ENCODE assay signal across 16 cellular contexts in genomic region chr14:52286659-52287649, GRCh38. TPM values are rescaled to one million over a fixed set of nuclear protein-coding genes. Genes with fewer than 3 reads are reported as not detected.
DNase-seq lines count a peak whose midpoint lies in the region; ATAC-seq and TF ChIP-seq lines count a peak whose summit lies in the region.
"Had no signal": no experiment of that assay in that cellular context is flagged by ENCODE, and none has a peak within 500 bp of the region (broad histone marks: within the 10 kb centered on the region; RNA-seq: fewer than 3 reads in every experiment).

No MANE protein-coding gene starts in this region.

- 39 to 52% methylated on average over 4 of the region's 4 CpGs for WGBS in esophagus squamous epithelium, 2 donors

- CTCF ChIA-PET in CD4-positive, alpha-beta memory T cell (lab: Charles Lee; ENCODE audit: partially characterized antibody), result interaction anchor here (0.7 to 1.9 kb wide), 5 partner anchors 13 to 195 kb away, joined by 3 to 9 read pairs (median 3); no protein-coding TSS in a partner anchor

- peaks cover 38% of the 10 kb centered on the region for H3K4me1 ChIP-seq in CD4-positive, alpha-beta memory T cell (ENCODE audit: insufficient read depth, low read length)
- no peaks in the 10 kb centered on the region for H3K4me1 ChIP-seq in esophagus squamous epithelium
- H3K4me1 ChIP-seq: BLaER1, psoas muscle had no signal

- no peak for TF ChIP-seq CTCF in esophagus squamous epithelium (IDR thresholded peaks at IDR 0.05)

- no peaks in the 10 kb centered on the region for H3K36me3 ChIP-seq in CD4-positive, alpha-beta memory T cell (ENCODE audit: insufficient read depth, low read length)
- no peaks in the 10 kb centered on the region for H3K36me3 ChIP-seq in esophagus squamous epithelium
- H3K36me3 ChIP-seq: BLaER1 had no signal

- no peaks in the 10 kb centered on the region for H3K36me3 Mint-ChIP-seq in CD4-positive, alpha-beta memory T cell
- H3K36me3 Mint-ChIP-seq in activated T-helper 17 cell treated with anti-CD3 and anti-CD28 coated beads, Interleukin-2, amount 50 U/mL, for 72 hours (ENCODE audit: low read depth), result no peaks in the 10 kb centered on the region
- H3K36me3 Mint-ChIP-seq: brain had no signal

- peak; percentile 49 for ATAC-seq in activated T-helper 17 cell treated with anti-CD3 and anti-CD28 coated beads, Interleukin-2, amount 50 U/mL, for 72 hours (replicated peaks)
- ATAC-seq in GM21737 (IDR thresholded peaks at IDR 0.05; ENCODE audit: unreplicated experiment), result no peak
- ATAC-seq in HG03280 (IDR thresholded peaks at IDR 0.05; ENCODE audit: unreplicated experiment), result no peak
- ATAC-seq: K562, left ventricle myocardium superior, psoas muscle had no signal

- no peaks in the 10 kb centered on the region for H3K27me3 Mint-ChIP-seq in CD4-positive, alpha-beta memory T cell
- H3K27me3 Mint-ChIP-seq in activated T-helper 17 cell treated with anti-CD3 and anti-CD28 coated beads, Interleukin-2, amount 50 U/mL, for 72 hours, result no peaks in the 10 kb centered on the region

- peak overlapping the region in 7 of 8 donors; percentile 54 to 82 (median 78) for H3K4me3 Mint-ChIP-seq in CD4-positive, alpha-beta memory T cell
- H3K4me3 Mint-ChIP-seq in activated T-helper 17 cell treated with anti-CD3 and anti-CD28 coated beads, Interleukin-2, amount 50 U/mL, for 72 hours, result peak overlapping the region; percentile 58

- POLR2A ChIA-PET in CD4-positive, alpha-beta memory T cell (lab: Charles Lee; ENCODE audit: partially characterized antibody), result no interaction called here

- H3K4me3 ChIP-seq in CD4-positive, alpha-beta memory T cell (ENCODE audit: low read length in 2 of 2), result peak overlapping the region in 1 of 2 donors; percentile 7
- no peak overlapping the region for H3K4me3 ChIP-seq in esophagus squamous epithelium
- H3K4me3 ChIP-seq: BLaER1, K562, psoas muscle had no signal

- peaks cover 0 to 8% (median 5%) of the 10 kb centered on the region in 8 donors for H3K9me3 Mint-ChIP-seq in CD4-positive, alpha-beta memory T cell
- peaks cover 7% of the 10 kb centered on the region for H3K9me3 Mint-ChIP-seq in activated T-helper 17 cell treated with anti-CD3 and anti-CD28 coated beads, Interleukin-2, amount 50 U/mL, for 72 hours
- H3K9me3 Mint-ChIP-seq: brain had no signal

- peak overlapping the region in 6 of 7 donors; percentile 30 to 81 (median 77) for H3K27ac Mint-ChIP-seq in CD4-positive, alpha-beta memory T cell
- peak overlapping the region; percentile 9 for H3K27ac Mint-ChIP-seq in activated T-helper 17 cell treated with anti-CD3 and anti-CD28 coated beads, Interleukin-2, amount 50 U/mL, for 72 hours

- H3K27me3 ChIP-seq in CD4-positive, alpha-beta memory T cell (ENCODE audit: insufficient read depth, low read length), result no peaks in the 10 kb centered on the region
- peaks cover 0 to 33% (median 0%) of the 10 kb centered on the region in 4 donors for H3K27me3 ChIP-seq in esophagus squamous epithelium
- H3K27me3 ChIP-seq: BLaER1 had no signal

- H3K4me1 Mint-ChIP-seq in CD4-positive, alpha-beta memory T cell, result peaks cover 31 to 49% (median 40%) of the 10 kb centered on the region in 4 donors
- H3K4me1 Mint-ChIP-seq in activated T-helper 17 cell treated with anti-CD3 and anti-CD28 coated beads, Interleukin-2, amount 50 U/mL, for 72 hours, result peaks cover 25% of the 10 kb centered on the region
- H3K4me1 Mint-ChIP-seq: brain had no signal

- peak; percentile 20 for DNase-seq in AG08395 (ENCODE audit: low spot score)
- DNase-seq in CD4-positive, alpha-beta memory T cell, result peak in 4 of 5 donors; percentile 17 to 43 (median 32)
- peak; percentile 18 for DNase-seq in foreskin melanocyte
- no peak for DNase-seq in esophagus squamous epithelium (lab: John Stamatoyannopoulos, UW)
- DNase-seq in NCI-H1092 treated with DMSO at 0.1 percent for 48 hours (lab: John Stamatoyannopoulos, UW), result no peak
- DNase-seq: left ventricle myocardium superior, NCI-H1105, NCI-H774, psoas muscle, SW 1271 had no signal

- no peak overlapping the region for H3K27ac ChIP-seq in CD4-positive, alpha-beta memory T cell (ENCODE audit: low read depth, low read length)
- H3K27ac ChIP-seq in esophagus squamous epithelium, result no peak overlapping the region
- H3K27ac ChIP-seq: BLaER1, psoas muscle had no signal

- H3K9me3 ChIP-seq in CD4-positive, alpha-beta memory T cell (ENCODE audit: control insufficient read depth in 1 of 2, low read length in 2 of 2), result no peaks in the 10 kb centered on the region
- no peaks in the 10 kb centered on the region for H3K9me3 ChIP-seq in esophagus squamous epithelium
- H3K9me3 ChIP-seq: BLaER1, psoas muscle had no signal

- intact Hi-C loops in CD4-positive, alpha-beta memory T cell (cut with micrococcal nuclease), result no loop called here
- intact Hi-C loops in esophagus squamous epithelium (cut with DNase I), result no loop called here

- no peak for TF ChIP-seq POLR2A in esophagus squamous epithelium (IDR thresholded peaks at IDR 0.05)

RNA-seq across cellular contexts. Expression of gene PTGDR, which starts 19.5 kb away (rescaled TPM):
- 1 to 10 TPM; 1.9 to 2.1 TPM for total RNA-seq in CD4-positive, alpha-beta memory T cell
- 1 to 10 TPM; 6.7 to 7.2 TPM for polyA plus RNA-seq in CD4-positive, alpha-beta memory T cell
- not detected for total RNA-seq in activated T-helper 17 cell treated with anti-CD3 and anti-CD28 coated beads, Interleukin-2, amount 50 U/mL, for 72 hours
- under 1 TPM in 1 of 4 donors, not detected in 3; 0.57 TPM for total RNA-seq in esophagus squamous epithelium
- total RNA-seq: K562 had no signal
- polyA plus RNA-seq: K562 had no signal

RNA-seq across cellular contexts. Expression of gene PTGER2, which starts 27.2 kb away (rescaled TPM):
- 10 to 100 TPM; 29.4 to 30.2 TPM for total RNA-seq in CD4-positive, alpha-beta memory T cell
- polyA plus RNA-seq in CD4-positive, alpha-beta memory T cell, result 100 to 1,000 TPM; 241 to 259 TPM
- total RNA-seq in activated T-helper 17 cell treated with anti-CD3 and anti-CD28 coated beads, Interleukin-2, amount 50 U/mL, for 72 hours, result 10 to 100 TPM in 1 of 2 donors, 1 to 10 TPM in 1; 8.3 to 10.3 TPM
- 1 to 10 TPM in 2 of 4 donors, under 1 TPM in 1, not detected in 1; 0.31 to 2.5 (median 1.1) TPM for total RNA-seq in esophagus squamous epithelium
- total RNA-seq: K562 had no signal
- polyA plus RNA-seq: K562 had no signal

Comparison
In these comparisons a context has a peak if more than half of its experiments do, and no peak if none do; other contexts are left out.
1. DNase-seq: peak in AG08395 (single experiment), CD4-positive, alpha-beta memory T cell (4 of 5) and foreskin melanocyte (single experiment); none in esophagus squamous epithelium (single experiment) and NCI-H1092 treated with DMSO at 0.1 percent for 48 hours (single experiment).